In the genomic region with DNA sequence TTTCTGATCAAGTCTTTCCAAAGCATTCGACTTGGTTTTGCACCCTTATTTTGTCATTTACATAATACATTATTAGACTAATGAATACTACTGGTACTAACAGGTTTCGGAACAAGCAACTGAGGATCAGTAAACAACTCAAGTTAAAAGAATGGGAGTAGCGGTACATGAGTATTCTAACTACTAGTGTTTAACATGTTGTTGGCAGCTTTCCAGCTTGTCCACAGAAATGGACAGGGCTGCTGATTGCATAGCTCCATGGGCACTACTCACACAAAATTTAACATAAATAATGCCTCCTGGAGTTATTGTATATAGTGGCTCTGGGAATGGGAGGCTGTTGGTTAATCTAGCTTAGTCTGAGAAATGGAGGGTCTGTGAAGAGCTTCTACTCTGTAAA, we compare ENCODE assay signal across 17 cellular contexts. TPM values are rescaled to one million over a fixed set of nuclear protein-coding genes. Genes with fewer than 3 reads are reported as not detected.
DNase-seq lines count a peak whose midpoint lies in the region; ATAC-seq lines count a peak whose summit lies in the region.
"Had no signal": no experiment of that assay in that cellular context is flagged by ENCODE, and none has a peak within 500 bp of the region (broad histone marks: within the 10 kb centered on the region; RNA-seq: fewer than 3 reads in every experiment).

No MANE protein-coding gene starts in this region.

- 94 to 96% methylated on average over 3 of the region's 3 CpGs for WGBS in GM23248 (ENCODE audit: low coverage in 1 of 2, low lambda C conversion rate in 2 of 2, missing lambda C conversion rate in 2 of 2), 2 experiments

- ATAC-seq in HG03095 (IDR thresholded peaks at IDR 0.05; ENCODE audit: unreplicated experiment): no peak
- ATAC-seq: gastrocnemius medialis, left cardiac atrium had no signal

- peaks cover 31% of the 10 kb centered on the region for H3K36me3 ChIP-seq in GM23248 (ENCODE audit: low read depth)

- no peak overlapping the region for H3K27ac ChIP-seq in GM23248
- H3K27ac ChIP-seq: epithelial cell of prostate, gastrocnemius medialis, testis had no signal

- peaks cover 24% of the 10 kb centered on the region for H3K4me1 ChIP-seq in GM23248 (ENCODE audit: insufficient read depth)

- no peak overlapping the region for H3K4me2 ChIP-seq in GM23248 (ENCODE audit: unreplicated experiment)

- H3K79me2 ChIP-seq in GM23248 (ENCODE audit: insufficient read depth): peaks cover 100% of the 10 kb centered on the region

- DNase-seq in DMS53 (lab: John Stamatoyannopoulos, UW): peak; percentile 6
- no peak for DNase-seq in DMS53 treated with DMSO at 0.1 percent for 48 hours (lab: John Stamatoyannopoulos, UW; ENCODE audit: unreplicated experiment)
- peak; percentile 14 for DNase-seq in GM23248
- DNase-seq in NCI-H2227 treated with DMSO at 0.1 percent for 48 hours (lab: John Stamatoyannopoulos, UW): peak; percentile 65
- DNase-seq in dermis blood vessel endothelial cell: peak; percentile 19
- DNase-seq in NCI-H524 treated with DMSO at 0.1 percent for 48 hours (lab: John Stamatoyannopoulos, UW): no peak
- no peak for DNase-seq in activated effector memory CD4-positive, alpha-beta T cell treated with Interleukin-2 at 50 U/mL for 16 hours
- DNase-seq: activated naive CD4-positive, alpha-beta T cell treated with Interleukin-2 at 50 U/mL for 16 hours; gastrocnemius medialis; HFFc6; left cardiac atrium; MM.1S; NCI-H2029 treated with DMSO at 0.1 percent for 48 hours; RPMI8226; testis had no signal

- H2AFZ ChIP-seq in GM23248: no peak overlapping the region

- H4K20me1 ChIP-seq in GM23248 (ENCODE audit: insufficient read depth): 0 out of 2 replicates have a peak, but pooled peaks cover 3% of the 10 kb centered on the region

- H3K9me2 ChIP-seq in GM23248 (ENCODE audit: insufficient read depth): no peaks in the 10 kb centered on the region

- in situ Hi-C loops in GM23248 (cut with MboI): no loop called here

- no peak overlapping the region for H3K4me3 ChIP-seq in GM23248
- H3K4me3 ChIP-seq: gastrocnemius medialis, testis had no signal

- H3F3A ChIP-seq in GM23248 (ENCODE audit: insufficient read depth): no peaks in the 10 kb centered on the region

- H3K27me3 ChIP-seq in GM23248 (replicated peaks; ENCODE audit: insufficient read depth): no peaks in the 10 kb centered on the region
- H3K27me3 ChIP-seq: gastrocnemius medialis, testis had no signal

- H3K9ac ChIP-seq in GM23248: no peak overlapping the region

- no peaks in the 10 kb centered on the region for H3K9me3 ChIP-seq in GM23248 (ENCODE audit: low read depth)
- H3K9me3 ChIP-seq: gastrocnemius medialis, testis had no signal

RNA-seq across cellular contexts. Expression of a gene that starts 6.7 kb away (rescaled TPM):
- total RNA-seq in GM23248 (2014; rRNA removed; shearing (Covaris generic)): 28.1 and 34.4 TPM in 2 replicates
- 28.5 and 31.8 TPM in 2 replicates for polyA plus RNA-seq in GM23248 (2016; fragmentation: Nextera tagmentation; extraction: Ambion mirVana)
- total RNA-seq in dermis blood vessel endothelial cell: 42.2 and 53.7 TPM in 2 replicates

RNA-seq across cellular contexts. Expression of a gene that starts 7.1 kb away (rescaled TPM):
- 13.9 and 14.4 TPM in 2 replicates for total RNA-seq in GM23248 (2014; rRNA removed; shearing (Covaris generic))
- 6.7 and 7.6 TPM in 2 replicates for polyA plus RNA-seq in GM23248 (2016; fragmentation: Nextera tagmentation; extraction: Ambion mirVana)
- total RNA-seq in dermis blood vessel endothelial cell: 15.0 and 15.3 TPM in 2 replicates

RNA-seq across cellular contexts. Expression of a gene that starts 56.9 kb away (rescaled TPM):
- 1.4 and 8.0 TPM in 2 replicates for total RNA-seq in GM23248 (2014; rRNA removed; shearing (Covaris generic))
- 14.3 and 17.4 TPM in 2 replicates for polyA plus RNA-seq in GM23248 (2016; fragmentation: Nextera tagmentation; extraction: Ambion mirVana)
- total RNA-seq in dermis blood vessel endothelial cell: 8.3 and 11.9 TPM in 2 replicates

Comparison
In these comparisons a context has a peak if more than half of its experiments do, and no peak if none do; other contexts are left out.
1. DNase-seq: peak in DMS53 (single experiment), GM23248 (single experiment), NCI-H2227 treated with DMSO at 0.1 percent for 48 hours (single experiment) and dermis blood vessel endothelial cell (single experiment); none in DMS53 treated with DMSO at 0.1 percent for 48 hours (single experiment), NCI-H524 treated with DMSO at 0.1 percent for 48 hours (single experiment) and activated effector memory CD4-positive, alpha-beta T cell treated with Interleukin-2 at 50 U/mL for 16 hours (single experiment).